ENCODE assay signal across 10 cellular contexts in the genomic region with DNA sequence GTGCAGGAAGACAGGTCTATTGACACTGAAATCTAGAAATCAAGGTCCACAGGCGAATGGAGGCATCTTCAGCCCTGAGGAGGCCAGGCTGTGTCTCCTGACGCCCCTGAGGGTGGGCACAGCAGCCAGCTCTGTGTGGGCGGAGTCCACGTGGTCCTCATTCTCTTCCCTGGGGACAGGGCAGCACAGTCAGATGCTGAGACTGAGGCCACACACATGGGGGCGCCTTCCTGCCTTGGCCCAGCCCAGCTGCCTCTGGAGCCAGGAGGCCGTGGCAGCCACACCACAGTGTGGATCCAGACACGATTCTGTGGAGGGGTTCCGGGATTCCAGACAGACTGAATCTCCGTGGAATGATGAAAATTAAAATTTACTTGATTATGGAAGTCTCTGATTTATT. TPM values are rescaled to one million over a fixed set of nuclear protein-coding genes. Genes with fewer than 3 reads are reported as not detected.
A peak's percentile ranks its signal among the peaks of the same experiment; 100 is the strongest.
DNase-seq lines count a peak whose midpoint lies in the region; FAIRE-seq and TF ChIP-seq lines count a peak whose summit lies in the region.
"Had no signal": no experiment of that assay in that cellular context is flagged by ENCODE, and none has a peak within 500 bp of the region (broad histone marks: within the 10 kb centered on the region; RNA-seq: fewer than 3 reads in every experiment).

No MANE protein-coding gene starts in this region.

- no peaks in the 10 kb centered on the region for H3K23me2 ChIP-seq in H9 (ENCODE audit: insufficient read length, low read depth, low read length, poor library complexity, severe bottlenecking)
- H3K23me2 ChIP-seq in H1 (ENCODE audit: low read depth, low read length), result no peaks in the 10 kb centered on the region

- H3K27me3 Mint-ChIP-seq in H9 (ENCODE audit: low read depth), result no peaks in the 10 kb centered on the region
- H3K27me3 Mint-ChIP-seq: activated naive CD8-positive, alpha-beta T cell treated with anti-CD3 and anti-CD28 coated beads, Interleukin-2, amount 10 ng/mL, durations not matched to agents 7 days and 5 days had no signal

- H3K56ac ChIP-seq in H9 (ENCODE audit: insufficient read length, low read depth, low read length), result no peak overlapping the region
- H3K56ac ChIP-seq in H1 (replicated peaks; ENCODE audit: insufficient read length, low read depth, low read length), result no peak overlapping the region

- DNase-seq in BJ (ENCODE audit: low read depth) (no peak), H9 (no peak), H1 (ENCODE audit: low read depth in 1 of 2, low spot score in 2 of 2) (no peak), HuH-7 (ENCODE audit: low spot score) (no peak), NCI-H345 (lab: John Stamatoyannopoulos, UW) (no peak)
- DNase-seq in activated naive CD4-positive, alpha-beta T cell treated with anti-CD3 and anti-CD28 coated beads, Interleukin-2, amount 50 U/mL, for 16 hours, result no peak
- DNase-seq: activated naive CD8-positive, alpha-beta T cell treated with anti-CD3 and anti-CD28 coated beads, Interleukin-2, amount 10 ng/mL, durations not matched to agents 7 days and 5 days; dorsolateral prefrontal cortex; NCI-H510A; RPMI8226 had no signal

- H2AK5ac ChIP-seq in H9 (ENCODE audit: insufficient read length, low read length) (no peak overlapping the region), H1 (ENCODE audit: low read depth, low read length) (no peak overlapping the region)

- H2BK20ac ChIP-seq in H9 (ENCODE audit: low read depth, low read length, poor library complexity, severe bottlenecking), result no peak overlapping the region
- H2BK20ac ChIP-seq in H1 (ENCODE audit: low read length), result no peak overlapping the region

- H3K14ac ChIP-seq in H9 (ENCODE audit: insufficient read depth, low read length) (no peak overlapping the region), H1 (ENCODE audit: insufficient read length) (no peak overlapping the region)

- no peak for TF ChIP-seq POLR2A in H1 (IDR thresholded peaks at IDR 0.05; ENCODE audit: control extremely low read depth in 1 of 2, low read depth in 2 of 2, low read length in 2 of 2)

- H2BK120ac ChIP-seq in H9 (ENCODE audit: low read depth, low read length, poor library complexity, severe bottlenecking) (no peak overlapping the region), H1 (replicated peaks; ENCODE audit: low read depth, low read length) (no peak overlapping the region)

- FAIRE-seq in H1 (lab: Jason Lieb, UNC), result no peak

- H3K4me3 Mint-ChIP-seq in H9, result no peak overlapping the region
- H3K4me3 Mint-ChIP-seq: activated naive CD8-positive, alpha-beta T cell treated with anti-CD3 and anti-CD28 coated beads, Interleukin-2, amount 10 ng/mL, durations not matched to agents 7 days and 5 days had no signal

- no peaks in the 10 kb centered on the region for H3K9me3 Mint-ChIP-seq in H9
- H3K9me3 Mint-ChIP-seq: activated naive CD8-positive, alpha-beta T cell treated with anti-CD3 and anti-CD28 coated beads, Interleukin-2, amount 10 ng/mL, durations not matched to agents 7 days and 5 days had no signal

- H3K4ac ChIP-seq in H9 (ENCODE audit: low read depth, low read length) (no peak overlapping the region), H1 (replicated peaks; ENCODE audit: insufficient read length, low read depth, low read length) (no peak overlapping the region)

- H3K9ac ChIP-seq in H9 (ENCODE audit: extremely low read depth, insufficient read length, low read length), result no peak overlapping the region
- no peak overlapping the region for H3K9ac ChIP-seq in H1 (replicated peaks in 1 of 4; ENCODE audit: extremely low read depth in 1 of 4, low read depth in 3 of 4, low read length in 3 of 4)

- H3K27ac ChIP-seq in H9 (ENCODE audit: insufficient read length, low read depth, low read length), result no peak overlapping the region
- H3K27ac ChIP-seq in H1 (ENCODE audit: low read depth, low read length), result no peak overlapping the region
- H3K27ac ChIP-seq: dorsolateral prefrontal cortex had no signal

- H3K18ac ChIP-seq in H9 (ENCODE audit: insufficient read length, low read depth, low read length), result no peak overlapping the region
- no peak overlapping the region for H3K18ac ChIP-seq in H1 (ENCODE audit: extremely low read depth, low read length)

- H3K79me1 ChIP-seq in H9 (ENCODE audit: insufficient read depth, low read depth, low read length, poor library complexity, severe bottlenecking), result no peaks in the 10 kb centered on the region
- no peaks in the 10 kb centered on the region for H3K79me1 ChIP-seq in H1 (ENCODE audit: low read depth, low read length)

- no peak overlapping the region for H3K23ac ChIP-seq in H9 (ENCODE audit: insufficient read length, low read depth, low read length)
- no peak overlapping the region for H3K23ac ChIP-seq in H1 (ENCODE audit: insufficient read length)

- H3K79me2 ChIP-seq in H9 (ENCODE audit: insufficient read depth, low read length) (no peaks in the 10 kb centered on the region), H1 (ENCODE audit: control insufficient read depth in 1 of 2, insufficient read depth in 2 of 2, low read length in 2 of 2) (no peaks in the 10 kb centered on the region)

- H3K4me2 ChIP-seq in H9 (ENCODE audit: insufficient read depth, insufficient read length, low read length) (no peak overlapping the region), H1 (ENCODE audit: insufficient read depth in 1 of 2, low read depth in 2 of 2, low read length in 2 of 2) (no peak overlapping the region)

- H4K8ac ChIP-seq in H9 (replicated peaks; ENCODE audit: insufficient read length, low read depth, low read length) (no peak overlapping the region), H1 (ENCODE audit: extremely low read depth, insufficient read depth, low read length) (no peak overlapping the region)

- H2BK15ac ChIP-seq in H9 (ENCODE audit: low read depth, low read length) (no peak overlapping the region), H1 (ENCODE audit: low read length) (no peak overlapping the region)

- H4K20me1 ChIP-seq in H9 (ENCODE audit: control insufficient read depth, insufficient read depth, insufficient read length), result no peaks in the 10 kb centered on the region
- H4K20me1 ChIP-seq in H1 (replicated peaks in 1 of 2; ENCODE audit: control insufficient read depth in 1 of 2, insufficient read depth in 2 of 2, low read length in 2 of 2), result peaks cover 0 to 13% of the 10 kb centered on the region in 2 experiments

- H2AFZ ChIP-seq in H9 (ENCODE audit: low read length), result no peak overlapping the region
- no peak overlapping the region for H2AFZ ChIP-seq in H1 (ENCODE audit: low read length)

- CTCF ChIA-PET in BJ (lab: Yijun Ruan, JAX), result interaction anchor here (0.8 to 2.7 kb wide), 6 partner anchors 66 to 88 kb away, joined by 3 to 8 read pairs (median 4); no protein-coding TSS in a partner anchor
- CTCF ChIA-PET in H1 (lab: Charles Lee; ENCODE audit: partially characterized antibody), result interaction anchor here (0.7 to 71.2 kb wide), 8 partner anchors 9 to 97 kb away, joined by 3 to 2507 read pairs (median 4); no protein-coding TSS in a partner anchor

- H3K4me3 ChIP-seq in BJ (ENCODE audit: low read depth, low read length) (no peak overlapping the region), H1 (ENCODE audit: extremely low read depth in 1 of 4, insufficient read depth in 2 of 4, low read depth in 3 of 4, low read length in 4 of 4) (no peak overlapping the region)
- H3K4me3 ChIP-seq: dorsolateral prefrontal cortex had no signal

- H4K5ac ChIP-seq in H9 (ENCODE audit: insufficient read length, low read depth, low read length) (no peak overlapping the region), H1 (ENCODE audit: insufficient read length, low read depth, low read length) (no peak overlapping the region)

- H3K9me3 ChIP-seq in H9 (ENCODE audit: control insufficient read depth, low read depth, low read length) (no peaks in the 10 kb centered on the region), H1 (ENCODE audit: insufficient read depth in 2 of 2, low read depth in 1 of 2, low read length in 1 of 2) (no peaks in the 10 kb centered on the region)

- no CpG with 5 or more reads among the region's 9 CpGs for WGBS in H9 (ENCODE audit: extremely low coverage, insufficient read length, low lambda C conversion rate)
- 79% methylated on average over 9 of the region's 9 CpGs; no CpG with 5 or more reads in 1 of the 2 experiments for WGBS in H1 (ENCODE audit: extremely low coverage in 1 of 2, insufficient coverage in 1 of 2, insufficient read length in 1 of 2, insufficient replicate concordance in 2 of 2, low coverage in 1 of 2, low lambda C conversion rate in 2 of 2, missing lambda C conversion rate in 1 of 2), 2 experiments

- no peak overlapping the region for H4K91ac ChIP-seq in H9 (ENCODE audit: insufficient read length, low read depth, low read length)
- H4K91ac ChIP-seq in H1 (replicated peaks; ENCODE audit: insufficient read length, low read length), result no peak overlapping the region

- TF ChIP-seq CTCF in BJ (IDR thresholded peaks at IDR 0.05; ENCODE audit: insufficient read depth, low read depth, low read length) (0 out of 2 replicates have a peak, but pooled peaks have one; percentile 16), H9 (conservative IDR thresholded peaks at IDR 0.05) (peak; percentile 22; the same call in 1 of the 3 replicates), H1 (IDR thresholded peaks at IDR 0.05; ENCODE audit: control extremely low read depth in 1 of 3, insufficient read depth in 1 of 3, low read depth in 1 of 3, low read length in 3 of 3) (peak in 2 of 3 experiments; percentile 8 to 13; a peak in 2 of 4 replicates)

- H3K27me3 ChIP-seq in BJ (ENCODE audit: control insufficient read depth, insufficient read depth, low read length) (no peaks in the 10 kb centered on the region), H9 (ENCODE audit: insufficient read depth, low read length) (no peaks in the 10 kb centered on the region), H1 (replicated peaks in 1 of 4; ENCODE audit: control insufficient read depth in 3 of 4, extremely low read depth in 1 of 4, insufficient read depth in 3 of 4, low read length in 3 of 4) (no peaks in the 10 kb centered on the region)
- H3K27me3 ChIP-seq: dorsolateral prefrontal cortex had no signal

- TF ChIP-seq EP300 in H1 (IDR thresholded peaks at IDR 0.05; ENCODE audit: borderline replicate concordance in 1 of 2, low read depth in 2 of 2, low read length in 2 of 2), result no peak

- 0 out of 4 replicates have a peak, but pooled peaks cover 0 to 3% of the 10 kb centered on the region in 2 experiments for H3K4me1 Mint-ChIP-seq in H9
- H3K4me1 Mint-ChIP-seq: activated naive CD8-positive, alpha-beta T cell treated with anti-CD3 and anti-CD28 coated beads, Interleukin-2, amount 10 ng/mL, durations not matched to agents 7 days and 5 days had no signal

- H2BK12ac ChIP-seq in H9 (ENCODE audit: insufficient read length, low read depth, low read length) (no peak overlapping the region), H1 (ENCODE audit: low read depth, low read length) (no peak overlapping the region)

- peak in 1 of 2 experiments; percentile 31; a peak in 2 of 4 replicates for TF ChIP-seq RAD21 in H1 (IDR thresholded peaks at IDR 0.05 in 1 of 2, conservative IDR thresholded peaks at IDR 0.05 in 1 of 2; ENCODE audit: low read depth in 2 of 2, low read length in 2 of 2)

- peaks cover 13 to 44% (median 36%) of the 10 kb centered on the region in 3 experiments; a peak in 6 of 7 replicates for H3K36me3 Mint-ChIP-seq in H9 (ENCODE audit: insufficient read depth in 1 of 3, low read depth in 3 of 3)

- H2BK5ac ChIP-seq in H9 (ENCODE audit: insufficient read length, low read length) (no peak overlapping the region), H1 (ENCODE audit: low read depth, low read length) (no peak overlapping the region)

- H3K36me3 ChIP-seq in BJ (ENCODE audit: control insufficient read depth, insufficient read depth, low read length), result peaks cover 19% of the 10 kb centered on the region
- peaks cover 0 to 15% (median 9%) of the 10 kb centered on the region in 4 experiments; a peak in 6 of 8 replicates for H3K36me3 ChIP-seq in H1 (ENCODE audit: control insufficient read depth in 2 of 4, insufficient read depth in 4 of 4, low read length in 3 of 4)

- POLR2A ChIA-PET in BJ (lab: Charles Lee), result no interaction called here
- POLR2A ChIA-PET in H1 (lab: Charles Lee; ENCODE audit: partially characterized antibody), result interaction anchor here (1.8 to 2.1 kb wide), 2 partner anchors 19 to 69 kb away, joined by 4 read pairs; no protein-coding TSS in a partner anchor

- H3K4me1 ChIP-seq in H9 (ENCODE audit: insufficient read depth, low read length) (no peaks in the 10 kb centered on the region), H1 (replicated peaks in 1 of 4; ENCODE audit: control insufficient read depth in 3 of 4, insufficient read depth in 4 of 4, low read length in 3 of 4) (no peaks in the 10 kb centered on the region; a peak in 1 of 7 replicates)

- no peak overlapping the region for H3K27ac Mint-ChIP-seq in H9
- H3K27ac Mint-ChIP-seq: activated naive CD8-positive, alpha-beta T cell treated with anti-CD3 and anti-CD28 coated beads, Interleukin-2, amount 10 ng/mL, durations not matched to agents 7 days and 5 days had no signal

- no peak overlapping the region for H3T11ph ChIP-seq in H9 (ENCODE audit: low read length)

RNA-seq across cellular contexts. Expression of a gene that starts 20.8 kb away (rescaled TPM):
- 0.58 and 1.0 TPM in 2 replicates for polyA plus RNA-seq in BJ (2011; rRNA removed)
- polyA minus RNA-seq in BJ (2011; rRNA and poly(A)+ RNA removed), result 0.38 and 0.46 TPM in 2 replicates
- total RNA-seq in H9 (2021), result 75.7 and 81.2 TPM in 2 replicates
- 19.5 TPM in 2 replicates for total RNA-seq in H1 (2021; fragmentation: NEBNext Ultra II Directional; extraction: Animal tissue kit (Norgen Biotek cat#: 25700))
- polyA plus RNA-seq in H1 (2011; rRNA removed), result 9.0 and 18.6 TPM in 2 replicates
- polyA plus RNA-seq in H1 (2011; cell fraction: cytosol; rRNA removed), result 23.3 TPM
- polyA plus RNA-seq in H1 (2011; cell fraction: nucleus; rRNA removed), result 124 TPM
- polyA plus RNA-seq in H1 (2012, experiment 1 of 2), result 17.5 to 23.1 TPM (median 20.3 TPM) in 4 replicates
- 15.8 TPM for polyA plus RNA-seq in H1 (2012, experiment 2 of 2)
- 8.6 TPM for polyA plus RNA-seq in H1 (2013, experiment 1 of 2)
- polyA plus RNA-seq in H1 (2013, experiment 2 of 2), result 8.2 TPM
- 4.2 and 7.4 TPM in 2 replicates for polyA minus RNA-seq in H1 (2011; rRNA and poly(A)+ RNA removed)
- polyA minus RNA-seq in H1 (2011; cell fraction: cytosol; rRNA and poly(A)+ RNA removed), result 22.6 TPM
- 34.9 TPM for polyA minus RNA-seq in H1 (2011; cell fraction: nucleus; rRNA and poly(A)+ RNA removed)

RNA-seq across cellular contexts. Expression of a gene that starts 42.0 kb away (rescaled TPM):
- polyA plus RNA-seq in BJ (2011; rRNA removed) (13.6 and 17.1 TPM in 2 replicates), H1 (2011; rRNA removed) (19.8 and 30.6 TPM in 2 replicates)
- 35.0 and 35.1 TPM in 2 replicates for polyA minus RNA-seq in BJ (2011; rRNA and poly(A)+ RNA removed)
- 41.3 and 43.4 TPM in 2 replicates for total RNA-seq in H9 (2021)
- total RNA-seq in H1 (2021; fragmentation: NEBNext Ultra II Directional; extraction: Animal tissue kit (Norgen Biotek cat#: 25700)), result 50.1 and 53.1 TPM in 2 replicates
- polyA plus RNA-seq in H1 (2011; cell fraction: cytosol; rRNA removed), result 22.0 TPM
- 59.2 TPM for polyA plus RNA-seq in H1 (2011; cell fraction: nucleus; rRNA removed)
- 30.2 to 39.2 TPM (median 33.8 TPM) in 4 replicates for polyA plus RNA-seq in H1 (2012, experiment 1 of 2)
- 21.8 TPM for polyA plus RNA-seq in H1 (2012, experiment 2 of 2)
- 21.7 TPM for polyA plus RNA-seq in H1 (2013, experiment 1 of 2)
- 21.1 TPM for polyA plus RNA-seq in H1 (2013, experiment 2 of 2)
- 39.5 and 52.7 TPM in 2 replicates for polyA minus RNA-seq in H1 (2011; rRNA and poly(A)+ RNA removed)
- polyA minus RNA-seq in H1 (2011; cell fraction: cytosol; rRNA and poly(A)+ RNA removed), result 40.8 TPM
- 37.0 TPM for polyA minus RNA-seq in H1 (2011; cell fraction: nucleus; rRNA and poly(A)+ RNA removed)

RNA-seq across cellular contexts. Expression of a gene that starts 57.3 kb away (rescaled TPM):
- polyA plus RNA-seq in BJ (2011; rRNA removed) (21.1 and 22.3 TPM in 2 replicates), H1 (2011; rRNA removed) (26.7 and 40.3 TPM in 2 replicates)
- polyA minus RNA-seq in BJ (2011; rRNA and poly(A)+ RNA removed), result 45.3 and 54.7 TPM in 2 replicates
- total RNA-seq in H9 (2021), result 123 and 136 TPM in 2 replicates
- 129 TPM in 2 replicates for total RNA-seq in H1 (2021; fragmentation: NEBNext Ultra II Directional; extraction: Animal tissue kit (Norgen Biotek cat#: 25700))
- 36.6 TPM for polyA plus RNA-seq in H1 (2011; cell fraction: cytosol; rRNA removed)
- 84.1 TPM for polyA plus RNA-seq in H1 (2011; cell fraction: nucleus; rRNA removed)
- polyA plus RNA-seq in H1 (2012, experiment 1 of 2), result 66.4 to 82.6 TPM (median 77.2 TPM) in 4 replicates
- 11.1 TPM for polyA plus RNA-seq in H1 (2012, experiment 2 of 2)
- polyA plus RNA-seq in H1 (2013, experiment 1 of 2), result 41.1 TPM
- polyA plus RNA-seq in H1 (2013, experiment 2 of 2), result 39.6 TPM
- polyA minus RNA-seq in H1 (2011; rRNA and poly(A)+ RNA removed), result 79.1 and 96.2 TPM in 2 replicates
- 53.7 TPM for polyA minus RNA-seq in H1 (2011; cell fraction: cytosol; rRNA and poly(A)+ RNA removed)
- 117 TPM for polyA minus RNA-seq in H1 (2011; cell fraction: nucleus; rRNA and poly(A)+ RNA removed)
